7 cellular contexts compared by ENCODE assay signal in the genomic region with DNA sequence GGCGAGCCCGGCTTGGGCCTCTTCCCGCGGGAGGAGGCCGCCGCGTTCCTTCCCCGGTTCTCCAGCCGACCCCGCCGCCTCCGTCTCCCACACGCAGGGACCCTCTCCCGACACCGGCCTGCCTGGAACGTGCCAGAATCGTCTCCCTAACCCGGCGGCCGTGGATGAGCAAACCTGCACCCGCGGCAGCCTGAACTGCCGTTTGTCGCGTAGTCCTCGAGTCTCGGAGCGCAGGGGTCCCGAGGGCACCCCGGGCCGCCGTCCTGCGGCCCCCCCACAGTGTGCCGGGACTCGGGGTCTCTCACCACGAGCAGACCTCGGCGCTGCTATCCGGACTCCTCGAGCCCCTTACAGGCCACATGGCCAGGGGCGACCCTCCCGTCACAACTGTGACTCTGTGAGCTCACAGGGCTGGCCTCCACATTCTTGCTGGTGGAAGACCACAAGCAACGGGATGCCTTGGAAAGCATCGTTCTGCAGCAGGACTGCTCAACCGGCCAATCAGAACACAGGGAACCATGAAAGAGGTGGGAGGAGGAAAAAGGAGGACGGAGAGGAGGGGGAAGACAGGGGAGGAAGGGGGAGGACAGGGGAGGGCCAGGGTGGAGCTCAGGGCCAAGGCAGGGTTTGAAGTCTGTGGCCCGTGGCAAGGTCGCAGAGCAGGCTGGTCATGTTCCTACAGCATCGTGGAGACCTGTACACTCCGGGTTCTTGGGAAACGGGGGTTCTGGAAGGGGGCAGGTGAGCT.
DNase-seq lines count a peak whose midpoint lies in the region; ATAC-seq and TF ChIP-seq lines count a peak whose summit lies in the region.

No MANE protein-coding gene starts in this region.

- no peaks in the 10 kb centered on the region for H3K36me3 Mint-ChIP-seq in activated T-helper 17 cell treated with anti-CD3 and anti-CD28 coated beads, Interleukin-2, amount 50 U/mL, for 72 hours (ENCODE audit: low read depth)
- no peaks in the 10 kb centered on the region for H3K36me3 Mint-ChIP-seq in chondrocyte (ENCODE audit: low read depth)

- no peak overlapping the region for H3K27ac Mint-ChIP-seq in activated T-helper 17 cell treated with anti-CD3 and anti-CD28 coated beads, Interleukin-2, amount 50 U/mL, for 72 hours
- peak overlapping the region in 1 of 2 donors; percentile 5 for H3K27ac Mint-ChIP-seq in stimulated activated naive CD8-positive, alpha-beta T cell treated with anti-CD3 and anti-CD28 coated beads, Interleukin-15, amount 100 ng/mL, for 72 hours
- H3K27ac Mint-ChIP-seq in chondrocyte (ENCODE audit: unreplicated experiment): no peak overlapping the region

- ATAC-seq in activated T-helper 17 cell treated with anti-CD3 and anti-CD28 coated beads, Interleukin-2, amount 50 U/mL, for 72 hours (replicated peaks): no peak
- peak; percentile 6 for ATAC-seq in stimulated activated naive CD8-positive, alpha-beta T cell treated with anti-CD3 and anti-CD28 coated beads, Interleukin-15, amount 100 ng/mL, for 72 hours

- H3K4me1 Mint-ChIP-seq in activated T-helper 17 cell treated with anti-CD3 and anti-CD28 coated beads, Interleukin-2, amount 50 U/mL, for 72 hours: no peaks in the 10 kb centered on the region
- peaks cover 37% of the 10 kb centered on the region for H3K4me1 Mint-ChIP-seq in stimulated activated naive CD8-positive, alpha-beta T cell treated with anti-CD3 and anti-CD28 coated beads, Interleukin-15, amount 100 ng/mL, for 72 hours
- no peaks in the 10 kb centered on the region for H3K4me1 Mint-ChIP-seq in chondrocyte (ENCODE audit: low read depth)

- TF ChIP-seq CTCF in chondrocyte (IDR thresholded peaks at IDR 0.05): no peak

- no peaks in the 10 kb centered on the region for H3K9me3 Mint-ChIP-seq in activated T-helper 17 cell treated with anti-CD3 and anti-CD28 coated beads, Interleukin-2, amount 50 U/mL, for 72 hours
- no peaks in the 10 kb centered on the region for H3K9me3 Mint-ChIP-seq in stimulated activated naive CD8-positive, alpha-beta T cell treated with anti-CD3 and anti-CD28 coated beads, Interleukin-15, amount 100 ng/mL, for 72 hours
- no peaks in the 10 kb centered on the region for H3K9me3 Mint-ChIP-seq in chondrocyte (ENCODE audit: low read depth)

- no peaks in the 10 kb centered on the region for H3K27me3 Mint-ChIP-seq in activated T-helper 17 cell treated with anti-CD3 and anti-CD28 coated beads, Interleukin-2, amount 50 U/mL, for 72 hours
- peaks cover 9% of the 10 kb centered on the region for H3K27me3 Mint-ChIP-seq in stimulated activated naive CD8-positive, alpha-beta T cell treated with anti-CD3 and anti-CD28 coated beads, Interleukin-15, amount 100 ng/mL, for 72 hours
- peaks cover 6% of the 10 kb centered on the region for H3K27me3 Mint-ChIP-seq in chondrocyte (ENCODE audit: low read depth)

- peak overlapping the region; percentile 85 for H3K4me3 Mint-ChIP-seq in activated T-helper 17 cell treated with anti-CD3 and anti-CD28 coated beads, Interleukin-2, amount 50 U/mL, for 72 hours
- H3K4me3 Mint-ChIP-seq in stimulated activated naive CD8-positive, alpha-beta T cell treated with anti-CD3 and anti-CD28 coated beads, Interleukin-15, amount 100 ng/mL, for 72 hours: peak overlapping the region in 1 of 2 donors; percentile 94
- no peak overlapping the region for H3K4me3 Mint-ChIP-seq in chondrocyte (ENCODE audit: unreplicated experiment)

- DNase-seq in left kidney (ENCODE audit: low read depth, low spot score): peak; percentile 86
- DNase-seq in stimulated activated naive CD8-positive, alpha-beta T cell treated with anti-CD3 and anti-CD28 coated beads, Interleukin-15, amount 100 ng/mL, for 72 hours: no peak
- no peak for DNase-seq in HPDE6-E6E7 (ENCODE audit: extremely low spot score)
- no peak for DNase-seq in chondrocyte (ENCODE audit: low spot score)
- no peak for DNase-seq in effector CD4-positive, alpha-beta T cell

- H3K4me3 ChIP-seq in GM08714 (ENCODE audit: low read length): peak overlapping the region; percentile 40; the same call in 1 of the 2 replicates
